ENCODE assay signal across 13 cellular contexts in genomic region chr12:58364389-58365086, GRCh38.
DNase-seq lines count a peak whose midpoint lies in the region; ATAC-seq and TF ChIP-seq lines count a peak whose summit lies in the region.
"Had no signal": no experiment of that assay in that cellular context is flagged by ENCODE, and none has a peak within 500 bp of the region (broad histone marks: within the 10 kb centered on the region; RNA-seq: fewer than 3 reads in every experiment).

No MANE protein-coding gene starts in this region.

- H3K27me3 Mint-ChIP-seq in activated CD4-positive, alpha-beta T cell treated with anti-CD3 and anti-CD28 coated beads for 36 hours: no peaks in the 10 kb centered on the region

- no peak overlapping the region for H3K4me3 ChIP-seq in fibroblast of pulmonary artery (replicated peaks; ENCODE audit: low read depth, low read length)
- peak overlapping the region; percentile 7 for H3K4me3 ChIP-seq in skeletal muscle satellite cell (ENCODE audit: low read length)
- H3K4me3 ChIP-seq: esophagus squamous epithelium, testis had no signal

- H3K36me3 ChIP-seq in skeletal muscle satellite cell (ENCODE audit: insufficient read depth, low read length): no peaks in the 10 kb centered on the region
- H3K36me3 ChIP-seq: esophagus squamous epithelium had no signal

- no peaks in the 10 kb centered on the region for H3K36me3 Mint-ChIP-seq in activated CD4-positive, alpha-beta T cell treated with anti-CD3 and anti-CD28 coated beads for 36 hours (ENCODE audit: low read depth)
- H3K36me3 Mint-ChIP-seq: WTC11 had no signal

- peaks cover 50% of the 10 kb centered on the region for H3K4me1 ChIP-seq in skeletal muscle satellite cell (ENCODE audit: control insufficient read depth, insufficient read depth, low read length)
- H3K4me1 ChIP-seq: testis had no signal

- no peak for ATAC-seq in GM18868 (IDR thresholded peaks at IDR 0.05; ENCODE audit: unreplicated experiment)
- ATAC-seq in activated CD4-positive, alpha-beta T cell treated with anti-CD3 and anti-CD28 coated beads for 36 hours: no peak
- ATAC-seq: WTC11 had no signal

- H3K9me3 Mint-ChIP-seq in activated CD4-positive, alpha-beta T cell treated with anti-CD3 and anti-CD28 coated beads for 36 hours (ENCODE audit: low read depth): no peaks in the 10 kb centered on the region
- H3K9me3 Mint-ChIP-seq: WTC11 had no signal

- peak overlapping the region; percentile 46 for H3K9ac ChIP-seq in skeletal muscle satellite cell (ENCODE audit: low read depth, low read length)

- CTCF ChIA-PET in RWPE1 (lab: Yijun Ruan, JAX): interaction anchor here (0.5 kb wide), 1 partner anchor 209 kb away, joined by 5 read pairs; no protein-coding TSS in a partner anchor
- CTCF ChIA-PET in activated CD4-positive, alpha-beta T cell treated with anti-CD3 and anti-CD28 coated beads for 36 hours (lab: Charles Lee): interaction anchor here (1.2 kb wide), 1 partner anchor 18 kb away, joined by 3 read pairs; no protein-coding TSS in a partner anchor

- TF ChIP-seq CTCF in RWPE1 (conservative IDR thresholded peaks at IDR 0.05; ENCODE audit: low read depth) (no peak), fibroblast of pulmonary artery (IDR thresholded peaks at IDR 0.05; ENCODE audit: low read length, missing control alignments) (no peak)

- H3K4me1 Mint-ChIP-seq in activated CD4-positive, alpha-beta T cell treated with anti-CD3 and anti-CD28 coated beads for 36 hours: no peaks in the 10 kb centered on the region
- H3K4me1 Mint-ChIP-seq: WTC11 had no signal

- POLR2A ChIA-PET in RWPE1 (lab: Yijun Ruan, JAX; ENCODE audit: low non-redundant PET): no interaction called here
- POLR2A ChIA-PET in activated CD4-positive, alpha-beta T cell treated with anti-CD3 and anti-CD28 coated beads for 36 hours (lab: Charles Lee): no interaction called here

- H3K27me3 ChIP-seq in skeletal muscle satellite cell (ENCODE audit: control insufficient read depth, insufficient read depth, low read length): no peaks in the 10 kb centered on the region
- H3K27me3 ChIP-seq: esophagus squamous epithelium, testis had no signal

- intact Hi-C loops in activated CD4-positive, alpha-beta T cell treated with anti-CD3 and anti-CD28 coated beads for 36 hours (cut with DNase I, micrococcal nuclease): no loop called here

- H3K4me3 Mint-ChIP-seq in activated CD4-positive, alpha-beta T cell treated with anti-CD3 and anti-CD28 coated beads for 36 hours: no peak overlapping the region
- H3K4me3 Mint-ChIP-seq: WTC11 had no signal

- DNase-seq in H4 (ENCODE audit: low spot score): peak; percentile 86
- DNase-seq in RWPE1 (ENCODE audit: low spot score): peak; percentile 85
- peak; percentile 91 for DNase-seq in fibroblast of pulmonary artery (ENCODE audit: low read depth)
- DNase-seq in stimulated activated CD4-positive, alpha-beta T cell treated with anti-CD3 and anti-CD28 coated beads, Interleukin-4, amount 100 ng/mL, for 1 hour: no peak
- no peak for DNase-seq in activated CD4-positive, alpha-beta T cell treated with anti-CD3 and anti-CD28 coated beads for 36 hours
- DNase-seq: activated naive CD4-positive, alpha-beta T cell; esophagus squamous epithelium; KBM-7; stimulated activated CD4-positive, alpha-beta T cell treated with anti-CD3 and anti-CD28 coated beads, Interleukin-2, amount 100 ng/mL, for 48 hours; testis had no signal

- no peak overlapping the region for H3K27ac ChIP-seq in RWPE1
- H3K27ac ChIP-seq: esophagus squamous epithelium, testis had no signal

- H3K4me2 ChIP-seq in skeletal muscle satellite cell (ENCODE audit: low read length): peak overlapping the region; percentile 58

- H3K27ac Mint-ChIP-seq in activated CD4-positive, alpha-beta T cell treated with anti-CD3 and anti-CD28 coated beads for 36 hours: no peak overlapping the region
- H3K27ac Mint-ChIP-seq: WTC11 had no signal

- no peaks in the 10 kb centered on the region for H3K9me3 ChIP-seq in skeletal muscle satellite cell (replicated peaks; ENCODE audit: low read length)
- H3K9me3 ChIP-seq: esophagus squamous epithelium, testis had no signal

Comparison
In these comparisons a context has a peak if more than half of its experiments do, and no peak if none do; other contexts are left out.
1. DNase-seq: peak in H4 (single experiment), RWPE1 (single experiment) and fibroblast of pulmonary artery (single experiment); none in stimulated activated CD4-positive, alpha-beta T cell treated with anti-CD3 and anti-CD28 coated beads, Interleukin-4, amount 100 ng/mL, for 1 hour (single experiment) and activated CD4-positive, alpha-beta T cell treated with anti-CD3 and anti-CD28 coated beads for 36 hours (single experiment).